In genomic region chr1:84083321-84083720, GRCh38 we compare ENCODE assay signal across 23 cellular contexts.
DNase-seq lines count a peak whose midpoint lies in the region; TF ChIP-seq lines count a peak whose summit lies in the region.
"Had no signal": no experiment of that assay in that cellular context is flagged by ENCODE, and none has a peak within 500 bp of the region (broad histone marks: within the 10 kb centered on the region; RNA-seq: fewer than 3 reads in every experiment).

No MANE protein-coding gene starts in this region.

- no peaks in the 10 kb centered on the region; the same call in 1 of the 2 replicates for H3K36me3 ChIP-seq in WERI-Rb-1
- H3K36me3 ChIP-seq: HAP-1, ovary had no signal

- peaks cover 6% of the 10 kb centered on the region for H3K4me1 Mint-ChIP-seq in activated T-helper 2 cell treated with anti-CD3 and anti-CD28 coated beads, Interferon-gamma antibody, Interleukin-2, Interleukin-4, amounts not matched to agents 10 μg/mL and 5 μg/mL and 100 μg/mL, durations not matched to agents 14 hours and 24 hours and 36 hours (ENCODE audit: low read depth)

- intact Hi-C loops in activated T-helper 2 cell treated with anti-CD3 and anti-CD28 coated beads, Interferon-gamma antibody, Interleukin-2, Interleukin-4, amounts not matched to agents 10 μg/mL and 5 μg/mL and 100 μg/mL, durations not matched to agents 14 hours and 24 hours and 36 hours (cut with micrococcal nuclease): no loop called here

- no peaks in the 10 kb centered on the region for H3K27me3 ChIP-seq in WERI-Rb-1 (ENCODE audit: insufficient read depth, low read depth, severe bottlenecking)
- H3K27me3 ChIP-seq: ovary, tibial nerve had no signal

- DNase-seq in D341Med (ENCODE audit: low spot score) (peak; percentile 42), NCI-H1694 (lab: John Stamatoyannopoulos, UW) (peak; percentile 11), WERI-Rb-1 (peak; percentile 59), left kidney (ENCODE audit: low read depth, low spot score) (peak; percentile 16), 8988T (no peak)
- no peak for DNase-seq in central memory CD4-positive, alpha-beta T cell
- no peak for DNase-seq in activated T-helper 2 cell treated with anti-CD3 and anti-CD28 coated beads, Interferon-gamma antibody, Interleukin-2, Interleukin-4, amounts not matched to agents 10 μg/mL and 5 μg/mL and 100 μg/mL, durations not matched to agents 14 hours and 24 hours and 36 hours (ENCODE audit: low spot score)
- DNase-seq: activated gamma-delta T cell treated with Interleukin-2 at 50 U/mL for 16 hours; Caco-2; glutamatergic neuron; mucosa of descending colon; NCI-H1105; NCI-H774; OCI-M1; ovary; stimulated activated CD4-positive, alpha-beta T cell treated with anti-CD3 and anti-CD28 coated beads, Interleukin-2, amount 100 ng/mL, for 24 hours; T-helper 2 cell had no signal

- no peaks in the 10 kb centered on the region for H3K9me3 ChIP-seq in WERI-Rb-1 (ENCODE audit: severe bottlenecking)
- H3K9me3 ChIP-seq: Caco-2, HAP-1, mucosa of descending colon, ovary, tibial nerve had no signal

- peaks cover 15% of the 10 kb centered on the region for H3K27me3 Mint-ChIP-seq in activated T-helper 2 cell treated with anti-CD3 and anti-CD28 coated beads, Interferon-gamma antibody, Interleukin-2, Interleukin-4, amounts not matched to agents 10 μg/mL and 5 μg/mL and 100 μg/mL, durations not matched to agents 14 hours and 24 hours and 36 hours (ENCODE audit: low read depth)
- H3K27me3 Mint-ChIP-seq: natural killer cell treated with Interleukin-12 subunit alpha and Interleukin-12 subunit beta and Interleukin-15 and Interleukin-18, amount 100 ng/mL, for 72 hours had no signal

- TF ChIP-seq CTCF in WERI-Rb-1 (IDR thresholded peaks at IDR 0.05; ENCODE audit: low read depth, low read length): no peak

- H3K27ac Mint-ChIP-seq in activated T-helper 2 cell treated with anti-CD3 and anti-CD28 coated beads, Interferon-gamma antibody, Interleukin-2, Interleukin-4, amounts not matched to agents 10 μg/mL and 5 μg/mL and 100 μg/mL, durations not matched to agents 14 hours and 24 hours and 36 hours: no peak overlapping the region
- H3K27ac Mint-ChIP-seq: natural killer cell treated with Interleukin-12 subunit alpha and Interleukin-12 subunit beta and Interleukin-15 and Interleukin-18, amount 100 ng/mL, for 72 hours had no signal

- no peak overlapping the region for H3K4me3 Mint-ChIP-seq in activated T-helper 2 cell treated with anti-CD3 and anti-CD28 coated beads, Interferon-gamma antibody, Interleukin-2, Interleukin-4, amounts not matched to agents 10 μg/mL and 5 μg/mL and 100 μg/mL, durations not matched to agents 14 hours and 24 hours and 36 hours (ENCODE audit: low read depth)
- H3K4me3 Mint-ChIP-seq: natural killer cell treated with Interleukin-12 subunit alpha and Interleukin-12 subunit beta and Interleukin-15 and Interleukin-18, amount 100 ng/mL, for 72 hours had no signal

- no peak overlapping the region for H3K4me3 ChIP-seq in WERI-Rb-1 (ENCODE audit: low read depth, low read length)
- H3K4me3 ChIP-seq: HAP-1, lung, mucosa of descending colon, ovary, SK-N-MC, smooth muscle cell, tibial nerve had no signal

- peak overlapping the region; percentile 45; the same call in 1 of the 2 replicates for H3K27ac ChIP-seq in WERI-Rb-1
- H3K27ac ChIP-seq: ovary, SK-N-MC, tibial nerve had no signal

- H3K9me3 Mint-ChIP-seq in activated T-helper 2 cell treated with anti-CD3 and anti-CD28 coated beads, Interferon-gamma antibody, Interleukin-2, Interleukin-4, amounts not matched to agents 10 μg/mL and 5 μg/mL and 100 μg/mL, durations not matched to agents 14 hours and 24 hours and 36 hours: no peaks in the 10 kb centered on the region
- H3K9me3 Mint-ChIP-seq: natural killer cell treated with Interleukin-12 subunit alpha and Interleukin-12 subunit beta and Interleukin-15 and Interleukin-18, amount 100 ng/mL, for 72 hours had no signal

- H3K36me3 Mint-ChIP-seq in activated T-helper 2 cell treated with anti-CD3 and anti-CD28 coated beads, Interferon-gamma antibody, Interleukin-2, Interleukin-4, amounts not matched to agents 10 μg/mL and 5 μg/mL and 100 μg/mL, durations not matched to agents 14 hours and 24 hours and 36 hours (ENCODE audit: low read depth): no peaks in the 10 kb centered on the region
- H3K36me3 Mint-ChIP-seq: natural killer cell treated with Interleukin-12 subunit alpha and Interleukin-12 subunit beta and Interleukin-15 and Interleukin-18, amount 100 ng/mL, for 72 hours had no signal

Comparison
In these comparisons a context has a peak if more than half of its experiments do, and no peak if none do; other contexts are left out.
1. DNase-seq: peak in D341Med (single experiment), NCI-H1694 (single experiment), WERI-Rb-1 (single experiment) and left kidney (single experiment); none in 8988T (single experiment), central memory CD4-positive, alpha-beta T cell (single experiment) and activated T-helper 2 cell treated with anti-CD3 and anti-CD28 coated beads, Interferon-gamma antibody, Interleukin-2, Interleukin-4, amounts not matched to agents 10 μg/mL and 5 μg/mL and 100 μg/mL, durations not matched to agents 14 hours and 24 hours and 36 hours (single experiment).